In the genomic region with DNA sequence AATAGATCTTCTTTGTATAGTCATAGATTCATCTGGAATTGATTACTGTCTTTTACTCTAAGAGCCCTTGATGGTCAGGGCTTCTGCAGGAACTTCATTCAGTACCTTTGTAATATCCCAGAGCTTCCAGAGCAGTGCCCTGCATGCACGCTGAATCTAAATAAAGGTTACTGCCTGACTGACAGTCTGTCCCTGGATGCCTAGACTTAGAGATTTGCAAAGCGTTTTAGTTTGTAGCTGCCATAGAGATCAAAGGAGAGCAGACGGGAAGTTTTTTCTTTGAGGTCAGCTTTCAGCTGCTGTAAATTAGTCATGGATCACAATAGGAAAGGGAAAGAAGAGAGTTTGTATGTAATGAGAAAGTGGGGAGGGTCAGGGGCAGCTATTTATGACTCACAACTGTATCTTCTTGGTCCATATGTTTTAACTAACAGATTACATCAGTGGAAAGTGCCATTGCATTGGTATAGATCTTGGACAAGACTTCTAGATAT, we compare ENCODE assay signal across 13 cellular contexts. TPM values are rescaled to one million over a fixed set of nuclear protein-coding genes. Genes with fewer than 3 reads are reported as not detected.
DNase-seq lines count a peak whose midpoint lies in the region; ATAC-seq and TF ChIP-seq lines count a peak whose summit lies in the region.
"Had no signal": no experiment of that assay in that cellular context is flagged by ENCODE, and none has a peak within 500 bp of the region (broad histone marks: within the 10 kb centered on the region; RNA-seq: fewer than 3 reads in every experiment).

No MANE protein-coding gene starts in this region.

- no peak overlapping the region for H3K56ac ChIP-seq in IMR-90 (ENCODE audit: extremely low read depth, insufficient read depth, low read length)

- H3K27ac Mint-ChIP-seq in brain = peak overlapping the region in 3 of 5 experiments; percentile 1 to 5 (median 5)
- no peak overlapping the region for H3K27ac Mint-ChIP-seq in immature natural killer cell
- H3K27ac Mint-ChIP-seq in activated CD4-positive, alpha-beta memory T cell treated with anti-CD3 and anti-CD28 coated beads, Interleukin-2, amount 10 ng/mL, durations not matched to agents 7 days and 5 days = no peak overlapping the region
- H3K27ac Mint-ChIP-seq: activated CD4-positive, alpha-beta T cell treated with anti-CD3 and anti-CD28 coated beads, Interleukin-2, amount 10 ng/mL, durations not matched to agents 24 days and 14 days had no signal

- TF ChIP-seq RAD21 in IMR-90 (IDR thresholded peaks at IDR 0.05; ENCODE audit: low read length) = no peak

- H4K5ac ChIP-seq in IMR-90 (ENCODE audit: low read depth, low read length) = no peak overlapping the region

- H2BK15ac ChIP-seq in IMR-90 (ENCODE audit: low read depth, low read length) = no peak overlapping the region

- POLR2A ChIA-PET in BJ (lab: Charles Lee) = no interaction called here
- POLR2A ChIA-PET in IMR-90 (lab: Charles Lee; ENCODE audit: unreplicated experiment) = no interaction called here
- POLR2A ChIA-PET in activated CD4-positive, alpha-beta memory T cell treated with anti-CD3 and anti-CD28 coated beads, Interleukin-2, amount 10 ng/mL, durations not matched to agents 7 days and 5 days (lab: Charles Lee) = no interaction called here

- DNase-seq in BJ (ENCODE audit: low read depth) = peak; percentile 49
- DNase-seq in IMR-90 = peak; percentile 32
- peak; percentile 61 for DNase-seq in left kidney (ENCODE audit: low read depth, low spot score)
- DNase-seq in immature natural killer cell = no peak
- DNase-seq in activated CD4-positive, alpha-beta memory T cell treated with anti-CD3 and anti-CD28 coated beads, Interleukin-2, amount 10 ng/mL, durations not matched to agents 7 days and 5 days = no peak
- DNase-seq in substantia nigra (lab: John Stamatoyannopoulos, UW) = no peak
- DNase-seq in HuH-7.5 (ENCODE audit: low spot score) = no peak
- DNase-seq: activated CD4-positive, alpha-beta T cell treated with anti-CD3 and anti-CD28 coated beads, Interleukin-2, amount 10 ng/mL, durations not matched to agents 24 days and 14 days; activated naive CD4-positive, alpha-beta T cell; NCI-H1930; tibial artery had no signal

- no peaks in the 10 kb centered on the region for H3K9me3 ChIP-seq in IMR-90 (ENCODE audit: control insufficient read depth, insufficient read depth, low read length)
- H3K9me3 ChIP-seq: tibial artery had no signal

- no TSS peak for BruUV-seq in IMR-90 (replicated peaks; lab: Mats Ljungman, UMichigan)

- no peaks in the 10 kb centered on the region for H3K27me3 Mint-ChIP-seq in brain
- H3K27me3 Mint-ChIP-seq in immature natural killer cell (ENCODE audit: low read depth in 3 of 3) = peaks cover 0 to 5% (median 2%) of the 10 kb centered on the region in 3 donors
- peaks cover 2% of the 10 kb centered on the region for H3K27me3 Mint-ChIP-seq in activated CD4-positive, alpha-beta memory T cell treated with anti-CD3 and anti-CD28 coated beads, Interleukin-2, amount 10 ng/mL, durations not matched to agents 7 days and 5 days

- H2BK120ac ChIP-seq in IMR-90 (ENCODE audit: low read depth, low read length) = no peak overlapping the region

- no peak overlapping the region for H3K4ac ChIP-seq in IMR-90 (ENCODE audit: low read depth, low read length)

- no peaks in the 10 kb centered on the region; the same call in 1 of the 2 replicates for H3K4me1 ChIP-seq in IMR-90 (ENCODE audit: control insufficient read depth, insufficient read depth, low read length)
- H3K4me1 ChIP-seq: tibial artery had no signal

- H3K27ac ChIP-seq in IMR-90 (ENCODE audit: insufficient read depth, low read length) = no peak overlapping the region
- H3K27ac ChIP-seq in substantia nigra (ENCODE audit: low read depth, low read length, poor library complexity, severe bottlenecking) = no peak overlapping the region
- H3K27ac ChIP-seq: tibial artery had no signal

- no peak overlapping the region for H2BK20ac ChIP-seq in IMR-90 (ENCODE audit: low read depth, low read length)

- no peak overlapping the region for H2AK5ac ChIP-seq in IMR-90 (ENCODE audit: low read depth, low read length)

- intact Hi-C loops in IMR-90 (cut with micrococcal nuclease) = no loop called here

- WGBS in IMR-90 (ENCODE audit: extremely low coverage in 2 of 2, insufficient read length in 1 of 2), 2 experiments = 0% methylated on average over 2 of the region's 3 CpGs; no CpG with 5 or more reads in 1 of the 2 experiments

- H3K23ac ChIP-seq in IMR-90 (ENCODE audit: low read depth, low read length) = no peak overlapping the region

- no peaks in the 10 kb centered on the region for H3K79me1 ChIP-seq in IMR-90 (ENCODE audit: low read depth in 1 of 2, low read length in 2 of 2)

- H3K4me3 Mint-ChIP-seq in brain (peak overlapping the region in 1 of 5 experiments; percentile 25), immature natural killer cell (no peak overlapping the region)
- H3K4me3 Mint-ChIP-seq in activated CD4-positive, alpha-beta memory T cell treated with anti-CD3 and anti-CD28 coated beads, Interleukin-2, amount 10 ng/mL, durations not matched to agents 7 days and 5 days = no peak overlapping the region
- H3K4me3 Mint-ChIP-seq: activated CD4-positive, alpha-beta T cell treated with anti-CD3 and anti-CD28 coated beads, Interleukin-2, amount 10 ng/mL, durations not matched to agents 24 days and 14 days had no signal

- H4K20me1 ChIP-seq in IMR-90 (ENCODE audit: insufficient read depth, low read length) = no peaks in the 10 kb centered on the region

- H3K9me3 Mint-ChIP-seq in brain (peaks cover 0 to 5% (median 0%) of the 10 kb centered on the region in 5 experiments), immature natural killer cell (peaks cover 0 to 4% (median 0%) of the 10 kb centered on the region in 6 donors)
- no peaks in the 10 kb centered on the region for H3K9me3 Mint-ChIP-seq in activated CD4-positive, alpha-beta memory T cell treated with anti-CD3 and anti-CD28 coated beads, Interleukin-2, amount 10 ng/mL, durations not matched to agents 7 days and 5 days
- H3K9me3 Mint-ChIP-seq: activated CD4-positive, alpha-beta T cell treated with anti-CD3 and anti-CD28 coated beads, Interleukin-2, amount 10 ng/mL, durations not matched to agents 24 days and 14 days had no signal

- H2AK9ac ChIP-seq in IMR-90 (replicated peaks; ENCODE audit: low read depth, low read length, poor library complexity) = no peak overlapping the region

- H2BK5ac ChIP-seq in IMR-90 (ENCODE audit: low read depth, low read length, poor library complexity, severe bottlenecking) = no peak overlapping the region

- H3K4me2 ChIP-seq in IMR-90 (ENCODE audit: low read depth, low read length) = no peak overlapping the region

- no peak for TF ChIP-seq POLR2A in IMR-90 (IDR thresholded peaks at IDR 0.05; ENCODE audit: low read depth, low read length)

- no peak overlapping the region for H3K14ac ChIP-seq in IMR-90 (replicated peaks; ENCODE audit: low read depth, low read length)

- peak; percentile 17; the same call in 1 of the 2 replicates for ATAC-seq in IMR-90 (ENCODE audit: low read depth)

- peaks cover 36% of the 10 kb centered on the region for H3K4me1 Mint-ChIP-seq in brain
- no peaks in the 10 kb centered on the region for H3K4me1 Mint-ChIP-seq in immature natural killer cell
- H3K4me1 Mint-ChIP-seq in activated CD4-positive, alpha-beta memory T cell treated with anti-CD3 and anti-CD28 coated beads, Interleukin-2, amount 10 ng/mL, durations not matched to agents 7 days and 5 days = no peaks in the 10 kb centered on the region

- H3K18ac ChIP-seq in IMR-90 (ENCODE audit: low read depth, low read length) = no peak overlapping the region

- H3K27me3 ChIP-seq in BJ (ENCODE audit: control insufficient read depth, insufficient read depth, low read length) = no peaks in the 10 kb centered on the region
- H3K27me3 ChIP-seq in IMR-90 (ENCODE audit: control insufficient read depth, insufficient read depth, low read length) = peaks cover 3% of the 10 kb centered on the region; the same call in 1 of the 2 replicates
- H3K27me3 ChIP-seq: tibial artery had no signal

- H2AFZ ChIP-seq in IMR-90 (replicated peaks; ENCODE audit: low read length, poor library complexity) = no peak overlapping the region

- no peaks in the 10 kb centered on the region for H3K9me1 ChIP-seq in IMR-90 (ENCODE audit: insufficient read depth, low read length)

- H3K36me3 Mint-ChIP-seq in brain = no peaks in the 10 kb centered on the region
- no peaks in the 10 kb centered on the region for H3K36me3 Mint-ChIP-seq in immature natural killer cell
- H3K36me3 Mint-ChIP-seq in activated CD4-positive, alpha-beta memory T cell treated with anti-CD3 and anti-CD28 coated beads, Interleukin-2, amount 10 ng/mL, durations not matched to agents 7 days and 5 days (ENCODE audit: low read depth) = no peaks in the 10 kb centered on the region

- H3K9ac ChIP-seq in IMR-90 (ENCODE audit: low read depth, low read length) = no peak overlapping the region

- TF ChIP-seq CTCF in BJ (IDR thresholded peaks at IDR 0.05; ENCODE audit: insufficient read depth, low read depth, low read length) (no peak), IMR-90 (conservative IDR thresholded peaks at IDR 0.05; ENCODE audit: low read depth, low read length) (no peak), brain (conservative IDR thresholded peaks at IDR 0.05) (no peak)

- no peak overlapping the region for H4K8ac ChIP-seq in IMR-90 (ENCODE audit: low read depth in 2 of 2, low read length in 2 of 2)

- in situ Hi-C loops in IMR-90 (cut with MboI; ENCODE audit: low sequenced_read_pairs) = no loop called here

- dilution Hi-C loops in IMR-90 (cut with HindIII; ENCODE audit: low sequenced_read_pairs, unreplicated experiment) = no loop called here

- no peak overlapping the region for H3K4me3 ChIP-seq in BJ (ENCODE audit: low read depth, low read length)
- H3K4me3 ChIP-seq in IMR-90 (ENCODE audit: insufficient read depth, low read depth, low read length) = no peak overlapping the region
- H3K4me3 ChIP-seq: tibial artery had no signal

- H3K36me3 ChIP-seq in BJ (ENCODE audit: control insufficient read depth, insufficient read depth, low read length) = no peaks in the 10 kb centered on the region
- no peaks in the 10 kb centered on the region for H3K36me3 ChIP-seq in IMR-90 (ENCODE audit: control insufficient read depth, insufficient read depth, low read length)
- H3K36me3 ChIP-seq: tibial artery had no signal

- H4K91ac ChIP-seq in IMR-90 (ENCODE audit: insufficient read depth, low read depth, low read length) = no peak overlapping the region

- CTCF ChIA-PET in BJ (lab: Yijun Ruan, JAX) (interaction anchor here (1.4 kb wide), 1 partner anchor 15 kb away, joined by 3 read pairs; no protein-coding TSS in a partner anchor), IMR-90 (lab: Yijun Ruan, JAX) (no interaction called here)
- CTCF ChIA-PET in activated CD4-positive, alpha-beta memory T cell treated with anti-CD3 and anti-CD28 coated beads, Interleukin-2, amount 10 ng/mL, durations not matched to agents 7 days and 5 days (lab: Charles Lee) = no interaction called here

RNA-seq across cellular contexts. Expression of a gene that starts 45.2 kb away (rescaled TPM):
- polyA plus RNA-seq in BJ (2011; rRNA removed) = not detected in 2 replicates
- not detected in 2 replicates for polyA minus RNA-seq in BJ (2011; rRNA and poly(A)+ RNA removed)
- total RNA-seq in IMR-90 (2012; rRNA removed) = not detected in 2 replicates
- polyA plus RNA-seq in IMR-90 (2012; rRNA removed) = not detected in 2 replicates
- polyA plus RNA-seq in IMR-90 (2012; cell fraction: cytosol; rRNA removed) = not detected in 2 replicates
- not detected in 2 replicates for polyA plus RNA-seq in IMR-90 (2012; cell fraction: nucleus; rRNA removed; ENCODE audit: low replicate concordance)
- polyA plus RNA-seq in brain (ENCODE audit: insufficient read depth, low read depth, low replicate concordance) = 0.20 TPM
- polyA plus RNA-seq in immature natural killer cell = not detected
- not detected for total RNA-seq in activated CD4-positive, alpha-beta memory T cell treated with anti-CD3 and anti-CD28 coated beads, Interleukin-2, amount 10 ng/mL, durations not matched to agents 7 days and 5 days
- total RNA-seq: activated CD4-positive, alpha-beta T cell treated with anti-CD3 and anti-CD28 coated beads, Interleukin-2, amount 10 ng/mL, durations not matched to agents 24 days and 14 days; omental fat pad had no signal

Comparison
In these comparisons a context has a peak if more than half of its experiments do, and no peak if none do; other contexts are left out.
1. DNase-seq: peak in BJ (single experiment), IMR-90 (single experiment) and left kidney (single experiment); none in immature natural killer cell (0 of 3), activated CD4-positive, alpha-beta memory T cell treated with anti-CD3 and anti-CD28 coated beads, Interleukin-2, amount 10 ng/mL, durations not matched to agents 7 days and 5 days (single experiment), substantia nigra (0 of 49) and HuH-7.5 (single experiment).
2. H3K27ac Mint-ChIP-seq: peak in brain (3 of 5); none in immature natural killer cell (0 of 6) and activated CD4-positive, alpha-beta memory T cell treated with anti-CD3 and anti-CD28 coated beads, Interleukin-2, amount 10 ng/mL, durations not matched to agents 7 days and 5 days (single experiment).